10 cellular contexts compared by ENCODE assay signal in the genomic region with DNA sequence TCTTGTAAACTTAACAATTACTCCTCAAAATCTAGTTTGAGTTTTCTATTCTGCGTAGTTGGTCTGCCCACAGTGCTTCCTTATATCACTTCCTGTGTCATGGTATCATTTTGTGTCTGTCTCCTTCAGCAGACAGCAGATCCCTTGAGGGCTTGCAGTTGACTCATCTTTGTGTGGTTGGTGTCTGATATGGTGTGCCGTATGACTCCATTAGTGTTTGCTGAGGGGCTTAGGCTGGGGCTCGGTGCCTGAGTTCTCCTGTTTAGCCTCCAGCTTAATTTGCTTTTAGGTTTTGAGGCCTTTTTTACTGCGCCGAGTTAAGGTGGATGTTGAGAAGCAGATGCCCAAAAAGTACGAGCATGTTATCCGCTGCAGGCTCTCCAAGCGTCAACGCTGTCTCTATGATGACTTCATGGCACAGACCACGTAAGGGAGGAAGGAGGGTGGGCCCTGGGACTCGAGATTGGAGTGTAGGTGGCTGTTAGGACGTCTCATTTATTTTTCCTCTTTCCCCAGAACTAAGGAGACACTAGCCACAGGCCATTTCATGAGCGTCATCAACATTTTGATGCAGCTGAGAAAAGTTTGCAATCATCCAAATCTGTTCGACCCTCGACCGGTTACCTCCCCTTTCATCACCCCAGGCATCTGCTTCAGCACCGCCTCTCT. TPM values are rescaled to one million over a fixed set of nuclear protein-coding genes. Genes with fewer than 3 reads are reported as not detected.
DNase-seq lines count a peak whose midpoint lies in the region; ATAC-seq and TF ChIP-seq lines count a peak whose summit lies in the region.
"Had no signal": no experiment of that assay in that cellular context is flagged by ENCODE, and none has a peak within 500 bp of the region (broad histone marks: within the 10 kb centered on the region; RNA-seq: fewer than 3 reads in every experiment).

No MANE protein-coding gene starts in this region.

- no peaks in the 10 kb centered on the region for H3K9me3 ChIP-seq in mammary epithelial cell (replicated peaks; ENCODE audit: insufficient read depth, low read length)
- H3K9me3 ChIP-seq: thyroid gland had no signal

- no peaks in the 10 kb centered on the region for H4K20me1 ChIP-seq in mammary epithelial cell (ENCODE audit: insufficient read depth, low read length)

- intact Hi-C loops in mammary epithelial cell (cut with micrococcal nuclease) = no loop called here

- no peak for TF ChIP-seq CTCF in mammary epithelial cell (conservative IDR thresholded peaks at IDR 0.05 in 1 of 2, IDR thresholded peaks at IDR 0.05 in 1 of 2; ENCODE audit: extremely low read depth in 1 of 2, insufficient read depth in 1 of 2, low read depth in 1 of 2, low read length in 2 of 2)

- H3K79me2 ChIP-seq in mammary epithelial cell (ENCODE audit: insufficient read depth, low read length) = peaks cover 57% of the 10 kb centered on the region

- dilution Hi-C loops in mammary epithelial cell (cut with HindIII; ENCODE audit: low sequenced_read_pairs) = no loop called here

- no peak overlapping the region for H3K27ac ChIP-seq in mammary epithelial cell (ENCODE audit: insufficient read depth, low read depth, low read length)
- H3K27ac ChIP-seq: thyroid gland had no signal

- peak; percentile 87 for DNase-seq in ELR (ENCODE audit: low read depth)
- peak in 3 of 5 experiments; percentile 12 to 91 (median 62) for DNase-seq in T-helper 2 cell
- DNase-seq in mammary epithelial cell = peak; percentile 42
- peak; percentile 52 for DNase-seq in stimulated activated CD4-positive, alpha-beta T cell treated with anti-CD3 and anti-CD28 coated beads, Interleukin-15, amount 100 ng/mL, for 24 hours
- DNase-seq in medulla oblongata (ENCODE audit: extremely low spot score) = no peak
- no peak for DNase-seq in NCI-H2029 treated with DMSO at 0.1 percent for 48 hours (lab: John Stamatoyannopoulos, UW)
- DNase-seq in left lobe of liver (ENCODE audit: low spot score) = no peak
- DNase-seq: left cardiac atrium, thyroid gland had no signal

- H3K9ac ChIP-seq in mammary epithelial cell (ENCODE audit: insufficient read depth, low read length) = no peak overlapping the region

- peaks cover 56% of the 10 kb centered on the region for H3K36me3 ChIP-seq in mammary epithelial cell (ENCODE audit: insufficient read depth, low read length)

- in situ Hi-C loops in mammary epithelial cell (cut with MboI; ENCODE audit: low sequenced_read_pairs in 2 of 2) = no loop called here

- H3K4me3 ChIP-seq in mammary epithelial cell (replicated peaks in 1 of 3; ENCODE audit: insufficient read depth in 1 of 3, low read depth in 2 of 3, low read length in 3 of 3) = no peak overlapping the region
- H3K4me3 ChIP-seq: thyroid gland had no signal

- no TSS peak for BruUV-seq in mammary epithelial cell (replicated peaks; lab: Mats Ljungman, UMichigan)

- CTCF ChIA-PET in mammary epithelial cell (lab: Charles Lee; ENCODE audit: low non-redundant PET) = no interaction called here

- peaks cover 15% of the 10 kb centered on the region for H3K4me1 ChIP-seq in mammary epithelial cell (ENCODE audit: insufficient read depth, low read length)
- H3K4me1 ChIP-seq: thyroid gland had no signal

- H3K27me3 ChIP-seq in mammary epithelial cell (ENCODE audit: insufficient read depth, low read length) = no peaks in the 10 kb centered on the region
- H3K27me3 ChIP-seq: thyroid gland had no signal

- ATAC-seq in GM18858 (IDR thresholded peaks at IDR 0.05; ENCODE audit: unreplicated experiment) (no peak), left lobe of liver (no peak)

- WGBS in mammary epithelial cell (ENCODE audit: low coverage, missing lambda C conversion rate) = 75% methylated on average over 17 of the region's 17 CpGs

- no peak overlapping the region for H3K4me2 ChIP-seq in mammary epithelial cell (ENCODE audit: insufficient read depth, low read depth, low read length)

- H2AFZ ChIP-seq in mammary epithelial cell (ENCODE audit: low read depth, low read length) = no peak overlapping the region

RNA-seq across cellular contexts. Expression of a gene that starts 16.9 kb away (rescaled TPM):
- total RNA-seq in mammary epithelial cell = 10 to 100 TPM; 20.2 to 46.2 TPM
- 3.9 TPM for polyA plus RNA-seq in mammary epithelial cell
- 41.0 TPM for polyA minus RNA-seq in mammary epithelial cell
- total RNA-seq in left lobe of liver = 27.7 TPM

RNA-seq across cellular contexts. Expression of a gene that starts 32.3 kb away (rescaled TPM):
- 10 to 100 TPM; 15.3 to 39.3 TPM for total RNA-seq in mammary epithelial cell
- polyA plus RNA-seq in mammary epithelial cell = 29.2 TPM
- polyA minus RNA-seq in mammary epithelial cell = 6.8 TPM
- 23.0 TPM for total RNA-seq in left lobe of liver

RNA-seq across cellular contexts. Expression of a gene that starts 46.0 kb away (rescaled TPM):
- total RNA-seq in mammary epithelial cell (1 to 10 TPM; 1.5 to 8.3 TPM), left lobe of liver (0.40 TPM)
- 7.6 TPM for polyA plus RNA-seq in mammary epithelial cell
- not detected for polyA minus RNA-seq in mammary epithelial cell

RNA-seq across cellular contexts. Expression of a gene that starts 46.2 kb away (rescaled TPM):
- 10 to 100 TPM; 62.8 to 66.4 TPM for total RNA-seq in mammary epithelial cell
- 45.7 TPM for polyA plus RNA-seq in mammary epithelial cell
- 94.0 TPM for polyA minus RNA-seq in mammary epithelial cell
- total RNA-seq in left lobe of liver = 35.7 TPM

RNA-seq across cellular contexts. Expression of a gene that starts 57.7 kb away (rescaled TPM):
- total RNA-seq in mammary epithelial cell = 10 to 100 TPM; 20.7 to 60.8 TPM
- 7.8 TPM for polyA plus RNA-seq in mammary epithelial cell
- polyA minus RNA-seq in mammary epithelial cell = 27.2 TPM
- total RNA-seq in left lobe of liver = 22.7 TPM

Comparison
In these comparisons a context has a peak if more than half of its experiments do, and no peak if none do; other contexts are left out.
1. DNase-seq: peak in ELR (single experiment), T-helper 2 cell (3 of 5), mammary epithelial cell (single experiment) and stimulated activated CD4-positive, alpha-beta T cell treated with anti-CD3 and anti-CD28 coated beads, Interleukin-15, amount 100 ng/mL, for 24 hours (single experiment); none in medulla oblongata (single experiment), NCI-H2029 treated with DMSO at 0.1 percent for 48 hours (single experiment) and left lobe of liver (single experiment).